ENCODE assay signal across 1 cellular context in genomic region chr9:129784951-129785350, GRCh38. TPM values are rescaled to one million over a fixed set of nuclear protein-coding genes. Genes with fewer than 3 reads are reported as not detected.
"Had no signal": no experiment of that assay in that cellular context is flagged by ENCODE, and none has a peak within 500 bp of the region (broad histone marks: within the 10 kb centered on the region; RNA-seq: fewer than 3 reads in every experiment).

No MANE protein-coding gene starts in this region.

RNA-seq across cellular contexts. Expression of gene PTGES, which starts 32.1 kb away (rescaled TPM):
- total RNA-seq: OCI-LY7 had no signal
